In genomic region chr15:73905224-73905827, GRCh38 we compare ENCODE assay signal across 3 cellular contexts.
A peak's percentile ranks its signal among the peaks of the same experiment; 100 is the strongest.
TF ChIP-seq lines count a peak whose summit lies in the region.

No MANE protein-coding gene starts in this region.

TF ChIP-seq in HepG2, 621 proteins besides CTCF, POLR2A, EP300 and RAD21:
- TF ChIP-seq MAFK (conservative IDR thresholded peaks at IDR 0.05 in 1 of 2, IDR thresholded peaks at IDR 0.05 in 1 of 2; ENCODE audit: low read length in 2 of 2) = peak; percentile 48 to 77; a peak in 3 of 4 replicates
- no peak for TF ChIP-seq ZNF563 (CRISPR knock-in tag; IDR thresholded peaks at IDR 0.05)

TF ChIP-seq in IMR-90, 13 proteins besides CTCF, POLR2A, EP300 and RAD21:
- TF ChIP-seq MAFK (IDR thresholded peaks at IDR 0.05; ENCODE audit: low read depth, low read length) (peak; percentile 96), CHD1 (IDR thresholded peaks at IDR 0.05; ENCODE audit: low read depth, low read length) (no peak)
TF ChIP-seq in IMR-90: peak in this region for 1.

TF ChIP-seq in H1, 55 proteins besides CTCF, POLR2A, EP300 and RAD21:
- peak; percentile 91 for TF ChIP-seq MAFK (IDR thresholded peaks at IDR 0.05; ENCODE audit: low read depth, low read length)
- TF ChIP-seq GABPA (IDR thresholded peaks at IDR 0.05; ENCODE audit: borderline replicate concordance, insufficient read depth, low read length) = no peak
